In genomic region chr16:51155199-51155607, GRCh38 we compare ENCODE assay signal across 11 cellular contexts. TPM values are rescaled to one million over a fixed set of nuclear protein-coding genes. Genes with fewer than 3 reads are reported as not detected.
DNase-seq lines count a peak whose midpoint lies in the region; ATAC-seq and TF ChIP-seq lines count a peak whose summit lies in the region.
"Had no signal": no experiment of that assay in that cellular context is flagged by ENCODE, and none has a peak within 500 bp of the region (broad histone marks: within the 10 kb centered on the region; RNA-seq: fewer than 3 reads in every experiment).

No MANE protein-coding gene starts in this region.

- H3K27me3 ChIP-seq in WERI-Rb-1 (ENCODE audit: insufficient read depth, low read depth, severe bottlenecking) (no peaks in the 10 kb centered on the region), iPS-15b (ENCODE audit: control insufficient read depth, insufficient read depth, low read length) (peaks cover 32% of the 10 kb centered on the region), sigmoid colon (peaks cover 55 to 93% (median 61%) of the 10 kb centered on the region in 3 donors)

- H3K36me3 ChIP-seq in WERI-Rb-1 (peaks cover 8% of the 10 kb centered on the region), iPS-15b (ENCODE audit: control insufficient read depth, insufficient read depth, low read length) (no peaks in the 10 kb centered on the region), sigmoid colon (no peaks in the 10 kb centered on the region)

- no peak for TF ChIP-seq POLR2A in sigmoid colon (IDR thresholded peaks at IDR 0.05)

- H3K9me3 ChIP-seq in WERI-Rb-1 (ENCODE audit: severe bottlenecking): no peaks in the 10 kb centered on the region
- no peaks in the 10 kb centered on the region for H3K9me3 ChIP-seq in iPS-15b (ENCODE audit: control insufficient read depth, insufficient read depth, low read length)
- H3K9me3 ChIP-seq in sigmoid colon: no peaks in the 10 kb centered on the region

- peak; percentile 33 for DNase-seq in Daoy (ENCODE audit: low read depth)
- peak; percentile 65 for DNase-seq in WERI-Rb-1
- no peak for DNase-seq in sigmoid colon
- DNase-seq in GM19240 (ENCODE audit: insufficient read length, low spot score): no peak
- no peak for DNase-seq in SW480 (ENCODE audit: low spot score)
- DNase-seq in OCI-M1 (lab: John Stamatoyannopoulos, UW): no peak
- DNase-seq in omental fat pad (ENCODE audit: low spot score): no peak
- DNase-seq: activated gamma-delta T cell, KG1, NCI-H510A had no signal

- H3K27ac ChIP-seq in WERI-Rb-1 (peak overlapping the region; percentile 98), sigmoid colon (no peak overlapping the region)

- no peak for TF ChIP-seq CTCF in WERI-Rb-1 (IDR thresholded peaks at IDR 0.05; ENCODE audit: low read depth, low read length)
- no peak for TF ChIP-seq CTCF in sigmoid colon (IDR thresholded peaks at IDR 0.05)
- no peak for TF ChIP-seq CTCF in omental fat pad (IDR thresholded peaks at IDR 0.05)

- no peak for TF ChIP-seq EP300 in sigmoid colon (IDR thresholded peaks at IDR 0.05)

- 5 to 11% methylated on average over 20 of the region's 20 CpGs for WGBS in sigmoid colon, 2 donors

- peak overlapping the region; percentile 37 for H3K9ac ChIP-seq in iPS-15b (ENCODE audit: low read depth, low read length)

- ATAC-seq in omental fat pad (ENCODE audit: low FRiP score): no peak

- H3K4me1 ChIP-seq in iPS-15b (ENCODE audit: control insufficient read depth, insufficient read depth, low read length): peaks cover 21% of the 10 kb centered on the region
- H3K4me1 ChIP-seq in sigmoid colon: peaks cover 0 to 57% (median 50%) of the 10 kb centered on the region in 4 donors

- intact Hi-C loops in sigmoid colon (cut with DNase I): no loop called here

- H3K4me3 ChIP-seq in WERI-Rb-1 (ENCODE audit: low read depth, low read length): peak overlapping the region; percentile 86
- H3K4me3 ChIP-seq in iPS-15b (ENCODE audit: low read depth, low read length): peak overlapping the region; percentile 68
- peak overlapping the region in 3 of 4 donors; percentile 3 to 23 (median 22) for H3K4me3 ChIP-seq in sigmoid colon

RNA-seq across cellular contexts. Expression of gene SALL1, which starts 4.1 kb away (rescaled TPM):
- 0.48 and 0.57 TPM in 2 replicates for total RNA-seq in Daoy (2014; rRNA removed; shearing (Covaris generic))
- not detected for total RNA-seq in sigmoid colon
- under 1 TPM; 0.46 to 0.64 (median 0.60) TPM for polyA plus RNA-seq in sigmoid colon
- under 1 TPM in 2 of 4 donors, not detected in 2; 0.09 to 0.19 TPM for total RNA-seq in omental fat pad

Comparison
In these comparisons a context has a peak if more than half of its experiments do, and no peak if none do; other contexts are left out.
1. DNase-seq: peak in Daoy (single experiment) and WERI-Rb-1 (single experiment); none in sigmoid colon (single experiment), GM19240 (single experiment), SW480 (single experiment), OCI-M1 (single experiment) and omental fat pad (single experiment).
2. H3K4me3 ChIP-seq: peak in every context shown above with its lines; median percentile 86 in WERI-Rb-1; 68 in iPS-15b; 22 in sigmoid colon.